6 cellular contexts compared by ENCODE assay signal in the genomic region with DNA sequence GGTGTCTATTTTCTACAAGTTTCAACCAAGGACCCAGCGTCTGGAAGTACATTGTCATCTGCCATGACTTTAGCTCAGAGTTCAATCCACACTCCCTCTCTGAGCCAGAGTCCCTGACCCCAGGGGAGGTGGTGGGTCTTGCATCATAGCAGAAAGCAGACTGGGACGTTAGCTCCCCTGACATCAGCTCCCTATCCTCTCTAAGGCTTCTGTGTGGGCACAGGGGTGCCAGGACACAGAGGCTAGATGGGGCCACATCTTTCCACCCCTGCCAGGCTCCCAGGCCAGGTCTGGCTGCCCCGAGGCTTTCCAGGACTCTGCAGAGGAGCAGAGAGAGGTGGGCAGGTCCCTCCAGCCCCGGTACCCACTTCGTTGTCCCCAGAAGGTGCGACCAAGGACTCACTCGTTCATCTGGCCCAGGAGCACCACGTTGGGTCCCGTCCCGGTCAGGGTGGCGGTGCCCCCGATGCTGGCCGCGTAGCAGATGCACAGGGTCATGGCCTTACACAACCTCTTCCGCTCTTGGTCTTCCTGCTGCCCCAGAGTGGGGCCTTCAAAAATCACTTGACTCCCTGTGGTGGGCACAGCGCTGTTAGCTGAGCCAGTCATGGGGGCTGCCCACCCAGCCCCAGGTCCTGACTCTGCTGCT. TPM values are rescaled to one million over a fixed set of nuclear protein-coding genes. Genes with fewer than 3 reads are reported as not detected.
"Had no signal": no experiment of that assay in that cellular context is flagged by ENCODE, and none has a peak within 500 bp of the region (broad histone marks: within the 10 kb centered on the region; RNA-seq: fewer than 3 reads in every experiment).

No MANE protein-coding gene starts in this region.

- H3K4me3 Mint-ChIP-seq: GM23338, H9 had no signal

- DNase-seq: H9, HCEC 1CT had no signal

- H3K27ac Mint-ChIP-seq: GM23338, H9, IgD-negative memory B cell had no signal

- H3K36me3 Mint-ChIP-seq: IgD-negative memory B cell had no signal

- H3K9me3 Mint-ChIP-seq: GM23338, H9, IgD-negative memory B cell had no signal

- H3K4me3 ChIP-seq: GM23338 had no signal

- H3K4me2 ChIP-seq: GM23338 had no signal

RNA-seq across cellular contexts. Expression of gene SLC13A5, which starts 10.5 kb away (rescaled TPM):
- total RNA-seq: HT-29 had no signal

RNA-seq across cellular contexts. Expression of gene XAF1, which starts 53.2 kb away (rescaled TPM):
- total RNA-seq: GM23338, H1, H9 had no signal
- polyA plus RNA-seq: GM23338, H1 had no signal
